20 cellular contexts compared by ENCODE assay signal in the genomic region with DNA sequence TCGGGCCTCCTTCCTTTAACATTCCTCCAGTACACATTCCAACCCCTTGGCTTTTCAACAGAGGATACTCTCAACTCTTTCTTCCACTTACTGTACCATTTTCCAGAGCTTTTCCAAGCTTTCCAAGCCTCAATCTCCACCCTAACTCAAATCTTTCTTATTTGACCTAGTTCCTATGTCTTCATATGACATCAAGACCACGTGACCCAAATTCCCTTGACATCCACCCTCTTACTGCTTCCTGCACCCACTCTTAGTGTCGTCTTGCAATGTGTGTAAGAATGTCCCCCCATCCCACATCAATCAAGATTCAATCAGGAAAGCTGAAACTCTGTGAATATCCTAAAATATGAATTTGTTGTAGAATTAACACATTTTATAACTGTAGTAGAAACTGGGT.
"Had no signal": no experiment of that assay in that cellular context is flagged by ENCODE, and none has a peak within 500 bp of the region (broad histone marks: within the 10 kb centered on the region; RNA-seq: fewer than 3 reads in every experiment).

No MANE protein-coding gene starts in this region.

- H3K4me3 Mint-ChIP-seq: activated CD4-positive, alpha-beta memory T cell treated with anti-CD3 and anti-CD28 coated beads for 36 hours; activated CD4-positive, alpha-beta T cell treated with anti-CD3 and anti-CD28 coated beads, Interleukin-2, amount 10 ng/mL, durations not matched to agents 24 days and 14 days; activated T-helper 1 cell treated with anti-CD3 and anti-CD28 coated beads, Interleukin-12 subunit alpha, Interleukin-12 subunit beta, Interleukin-2, Interleukin-4 antibody, amounts not matched to agents 30 ng/mL and 10 ng/mL and 1 ng/mL, durations not matched to agents 14 hours and 24 hours and 36 hours; mesothelial cell of epicardium; naive thymus-derived CD4-positive, alpha-beta T cell had no signal

- H3K27me3 ChIP-seq: breast epithelium, heart left ventricle, pancreas, right atrium auricular region, stomach, tibial artery had no signal

- H3K27ac ChIP-seq: breast epithelium, foreskin keratinocyte, pancreas, psoas muscle, right atrium auricular region, stomach, tibial artery had no signal

- DNase-seq: activated CD4-positive, alpha-beta T cell treated with anti-CD3 and anti-CD28 coated beads, Interleukin-2, amount 10 ng/mL, durations not matched to agents 24 days and 14 days; activated CD4-positive, CD25-positive, alpha-beta regulatory T cell treated with anti-CD3 and anti-CD28 coated beads, Interleukin-2, amount 50 U/mL, for 72 hours; activated CD8-positive, alpha-beta memory T cell treated with anti-CD3 and anti-CD28 coated beads, Interleukin-2, amount 50 U/mL, for 4 hours; activated gamma-delta T cell; activated naive CD4-positive, alpha-beta T cell treated with anti-CD3 and anti-CD28 coated beads, Interleukin-2, amount 50 U/mL, for 16 hours; activated T-cell treated with anti-CD3 and anti-CD28 coated beads, Interleukin-2, amount 50 U/mL, for 1 hour; amniotic stem cell; central memory CD4-positive, alpha-beta T cell; foreskin keratinocyte; pancreas; psoas muscle; stomach; tibial artery had no signal

- H3K4me1 ChIP-seq: breast epithelium, pancreas, psoas muscle, tibial artery had no signal

- H3K36me3 ChIP-seq: breast epithelium, heart left ventricle, pancreas, right atrium auricular region, stomach had no signal

- H3K9me3 ChIP-seq: breast epithelium, heart left ventricle, pancreas, psoas muscle, right atrium auricular region, stomach, tibial artery had no signal

- H3K27me3 Mint-ChIP-seq: activated CD4-positive, alpha-beta memory T cell treated with anti-CD3 and anti-CD28 coated beads for 36 hours; activated CD4-positive, alpha-beta T cell treated with anti-CD3 and anti-CD28 coated beads, Interleukin-2, amount 10 ng/mL, durations not matched to agents 24 days and 14 days had no signal

- H3K4me1 Mint-ChIP-seq: activated CD4-positive, alpha-beta T cell treated with anti-CD3 and anti-CD28 coated beads, Interleukin-2, amount 10 ng/mL, durations not matched to agents 24 days and 14 days had no signal

- H3K27ac Mint-ChIP-seq: activated CD4-positive, alpha-beta memory T cell treated with anti-CD3 and anti-CD28 coated beads for 36 hours; activated CD4-positive, alpha-beta T cell treated with anti-CD3 and anti-CD28 coated beads, Interleukin-2, amount 10 ng/mL, durations not matched to agents 24 days and 14 days; activated T-helper 1 cell treated with anti-CD3 and anti-CD28 coated beads, Interleukin-12 subunit alpha, Interleukin-12 subunit beta, Interleukin-2, Interleukin-4 antibody, amounts not matched to agents 30 ng/mL and 10 ng/mL and 1 ng/mL, durations not matched to agents 14 hours and 24 hours and 36 hours; mesothelial cell of epicardium; naive thymus-derived CD4-positive, alpha-beta T cell had no signal

- H3K4me3 ChIP-seq: breast epithelium, heart left ventricle, pancreas, psoas muscle, right atrium auricular region, stomach, tibial artery had no signal

- H3K9me3 Mint-ChIP-seq: activated CD4-positive, alpha-beta memory T cell treated with anti-CD3 and anti-CD28 coated beads for 36 hours; activated CD4-positive, alpha-beta T cell treated with anti-CD3 and anti-CD28 coated beads, Interleukin-2, amount 10 ng/mL, durations not matched to agents 24 days and 14 days; activated T-helper 1 cell treated with anti-CD3 and anti-CD28 coated beads, Interleukin-12 subunit alpha, Interleukin-12 subunit beta, Interleukin-2, Interleukin-4 antibody, amounts not matched to agents 30 ng/mL and 10 ng/mL and 1 ng/mL, durations not matched to agents 14 hours and 24 hours and 36 hours; mesothelial cell of epicardium had no signal

- H3K36me3 Mint-ChIP-seq: activated CD4-positive, alpha-beta memory T cell treated with anti-CD3 and anti-CD28 coated beads for 36 hours; mesothelial cell of epicardium had no signal
